In genomic region chr10:18649364-18649959, GRCh38 we compare ENCODE assay signal across 1 cellular context.
A peak's percentile ranks its signal among the peaks of the same experiment; 100 is the strongest.
TF ChIP-seq lines count a peak whose summit lies in the region.

No MANE protein-coding gene starts in this region.

TF ChIP-seq in HepG2, 621 proteins besides CTCF, POLR2A, EP300 and RAD21:
- no peak for TF ChIP-seq ZNF326 (CRISPR knock-in tag; IDR thresholded peaks at IDR 0.05; ENCODE audit: borderline replicate concordance)
- no peak for TF ChIP-seq ZNF746 (CRISPR knock-in tag; IDR thresholded peaks at IDR 0.05)
- no peak for TF ChIP-seq ZC3H4 (CRISPR knock-in tag; IDR thresholded peaks at IDR 0.05; ENCODE audit: borderline replicate concordance)
- TF ChIP-seq HOXA9 (CRISPR knock-in tag; IDR thresholded peaks at IDR 0.05; ENCODE audit: borderline replicate concordance), result no peak
- TF ChIP-seq NR3C1 (CRISPR knock-in tag; IDR thresholded peaks at IDR 0.05), result no peak
- peak; percentile 52; the same call in 1 of the 2 replicates for TF ChIP-seq ZMYM3 (CRISPR knock-in tag; IDR thresholded peaks at IDR 0.05)
- TF ChIP-seq ZNF329 (CRISPR knock-in tag; IDR thresholded peaks at IDR 0.05; ENCODE audit: low read depth), result no peak
- TF ChIP-seq KLF6 (CRISPR knock-in tag; IDR thresholded peaks at IDR 0.05), result no peak
- no peak for TF ChIP-seq ZNF232 (CRISPR knock-in tag; IDR thresholded peaks at IDR 0.05; ENCODE audit: borderline replicate concordance)
- no peak for TF ChIP-seq ZNF850 (CRISPR knock-in tag; conservative IDR thresholded peaks at IDR 0.05)
- no peak for TF ChIP-seq LBX2 (CRISPR knock-in tag; IDR thresholded peaks at IDR 0.05; ENCODE audit: borderline replicate concordance)
- TF ChIP-seq, protein P1, sequence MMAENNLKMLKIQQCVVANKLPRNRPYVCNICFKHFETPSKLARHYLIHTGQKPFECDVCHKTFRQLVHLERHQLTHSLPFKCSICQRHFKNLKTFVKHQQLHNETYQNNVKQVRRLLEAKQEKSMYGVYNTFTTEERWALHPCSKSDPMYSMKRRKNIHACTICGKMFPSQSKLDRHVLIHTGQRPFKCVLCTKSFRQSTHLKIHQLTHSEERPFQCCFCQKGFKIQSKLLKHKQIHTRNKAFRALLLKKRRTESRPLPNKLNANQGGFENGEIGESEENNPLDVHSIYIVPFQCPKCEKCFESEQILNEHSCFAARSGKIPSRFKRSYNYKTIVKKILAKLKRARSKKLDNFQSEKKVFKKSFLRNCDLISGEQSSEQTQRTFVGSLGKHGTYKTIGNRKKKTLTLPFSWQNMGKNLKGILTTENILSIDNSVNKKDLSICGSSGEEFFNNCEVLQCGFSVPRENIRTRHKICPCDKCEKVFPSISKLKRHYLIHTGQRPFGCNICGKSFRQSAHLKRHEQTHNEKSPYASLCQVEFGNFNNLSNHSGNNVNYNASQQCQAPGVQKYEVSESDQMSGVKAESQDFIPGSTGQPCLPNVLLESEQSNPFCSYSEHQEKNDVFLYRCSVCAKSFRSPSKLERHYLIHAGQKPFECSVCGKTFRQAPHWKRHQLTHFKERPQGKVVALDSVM (CRISPR knock-in tag; IDR thresholded peaks at IDR 0.05), result peak; percentile 95
